In the genomic region with DNA sequence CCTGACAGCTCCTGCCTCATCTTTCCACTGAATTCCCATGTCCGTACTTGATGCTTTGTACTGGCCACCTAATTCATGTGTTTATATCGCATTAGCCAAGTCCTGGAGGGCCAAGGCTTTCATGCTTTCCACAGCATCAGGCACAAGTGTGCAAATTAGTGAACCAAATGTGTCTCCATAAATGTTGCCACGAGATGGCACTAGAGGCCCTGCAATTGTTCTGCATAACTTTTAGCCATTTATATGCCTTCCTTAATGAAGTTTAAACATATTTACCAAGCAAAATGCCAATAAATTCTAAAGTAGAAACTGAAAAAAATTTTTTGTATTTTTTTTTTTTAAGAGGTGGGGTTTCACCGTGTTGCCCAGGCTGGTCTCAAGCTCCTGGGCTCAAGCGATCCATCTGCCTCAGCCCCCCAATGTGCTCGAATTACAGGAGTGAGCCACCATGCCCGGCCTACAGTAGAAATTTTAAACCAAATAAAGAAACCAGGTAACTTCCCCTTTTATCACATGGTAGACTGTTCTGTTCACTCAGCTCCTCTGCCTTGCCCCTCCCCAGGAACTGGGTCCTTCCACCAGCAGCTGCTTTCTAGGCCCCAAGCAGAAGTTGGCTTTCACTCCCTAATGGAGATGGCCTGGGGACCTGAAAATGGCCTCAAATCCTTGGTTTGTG, we compare ENCODE assay signal across 8 cellular contexts. TPM values are rescaled to one million over a fixed set of nuclear protein-coding genes. Genes with fewer than 3 reads are reported as not detected.
DNase-seq lines count a peak whose midpoint lies in the region; ATAC-seq and TF ChIP-seq lines count a peak whose summit lies in the region.

No MANE protein-coding gene starts in this region.

- H3K27me3 Mint-ChIP-seq in activated naive CD4-positive, alpha-beta T cell treated with anti-CD3 and anti-CD28 coated beads, Interleukin-2, amount 10 ng/mL, durations not matched to agents 7 days and 5 days: no peaks in the 10 kb centered on the region

- peak; percentile 53 to 86 (median 76) for TF ChIP-seq CTCF in Peyer's patch (IDR thresholded peaks at IDR 0.05)

- intact Hi-C loops in head of caudate nucleus (cut with DNase I): loop anchor here (5.0 kb wide), 1 partner anchor 454 kb away; a partner anchor contains a TSS

- CTCF ChIA-PET in activated naive CD4-positive, alpha-beta T cell treated with anti-CD3 and anti-CD28 coated beads, Interleukin-2, amount 10 ng/mL, durations not matched to agents 7 days and 5 days (lab: Charles Lee): interaction anchor here (0.6 to 3.9 kb wide), 30 partner anchors 10 to 467 kb away, joined by 3 to 39 read pairs (median 5); a partner anchor contains a TSS

- H3K4me3 ChIP-seq in Peyer's patch: no peak overlapping the region

- H3K36me3 ChIP-seq in Peyer's patch: peaks cover 0 to 23% (median 0%) of the 10 kb centered on the region in 3 donors

- no peaks in the 10 kb centered on the region for H3K9me3 ChIP-seq in Peyer's patch

- no peak overlapping the region for H3K27ac Mint-ChIP-seq in activated naive CD4-positive, alpha-beta T cell treated with anti-CD3 and anti-CD28 coated beads, Interleukin-2, amount 10 ng/mL, durations not matched to agents 7 days and 5 days

- H3K4me3 Mint-ChIP-seq in activated naive CD4-positive, alpha-beta T cell treated with anti-CD3 and anti-CD28 coated beads, Interleukin-2, amount 10 ng/mL, durations not matched to agents 7 days and 5 days: no peak overlapping the region

- peaks cover 8% of the 10 kb centered on the region for H3K36me3 Mint-ChIP-seq in activated naive CD4-positive, alpha-beta T cell treated with anti-CD3 and anti-CD28 coated beads, Interleukin-2, amount 10 ng/mL, durations not matched to agents 7 days and 5 days

- ATAC-seq in HG03175 (IDR thresholded peaks at IDR 0.05; ENCODE audit: unreplicated experiment) (peak; percentile 55), GM19328 (IDR thresholded peaks at IDR 0.05; ENCODE audit: unreplicated experiment) (no peak), GM19455 (IDR thresholded peaks at IDR 0.05; ENCODE audit: unreplicated experiment) (no peak)

- no peaks in the 10 kb centered on the region for H3K4me1 ChIP-seq in Peyer's patch

- peak overlapping the region in 1 of 4 donors; percentile 63 for H3K27ac ChIP-seq in Peyer's patch

- TF ChIP-seq POLR2A in Peyer's patch (IDR thresholded peaks at IDR 0.05): no peak

- no peaks in the 10 kb centered on the region for H3K9me3 Mint-ChIP-seq in activated naive CD4-positive, alpha-beta T cell treated with anti-CD3 and anti-CD28 coated beads, Interleukin-2, amount 10 ng/mL, durations not matched to agents 7 days and 5 days

- no peaks in the 10 kb centered on the region for H3K4me1 Mint-ChIP-seq in activated naive CD4-positive, alpha-beta T cell treated with anti-CD3 and anti-CD28 coated beads, Interleukin-2, amount 10 ng/mL, durations not matched to agents 7 days and 5 days

- H3K27me3 ChIP-seq in Peyer's patch: no peaks in the 10 kb centered on the region

- peak; percentile 5 for DNase-seq in DMS114 treated with DMSO at 0.1 percent for 48 hours (lab: John Stamatoyannopoulos, UW; ENCODE audit: unreplicated experiment)
- DNase-seq in Peyer's patch: peak in 2 of 3 donors; percentile 69 to 89
- peak; percentile 72 for DNase-seq in activated naive CD4-positive, alpha-beta T cell treated with anti-CD3 and anti-CD28 coated beads, Interleukin-2, amount 10 ng/mL, durations not matched to agents 7 days and 5 days
- peak in 38 of 42 donors; percentile 10 to 90 (median 74) for DNase-seq in head of caudate nucleus
- DNase-seq in renal cortical epithelial cell (ENCODE audit: low read depth): peak; percentile 50

RNA-seq across cellular contexts. Expression of a gene that starts 20.8 kb away (rescaled TPM):
- total RNA-seq in Peyer's patch (10 to 100 TPM; 16.1 to 45.4 (median 28.2) TPM), renal cortical epithelial cell (1.6 and 4.8 TPM in 2 replicates)

RNA-seq across cellular contexts. Expression of a gene that starts 49.0 kb away (rescaled TPM):
- total RNA-seq in Peyer's patch (10 to 100 TPM; 43.7 to 83.9 (median 52.4) TPM), renal cortical epithelial cell (44.1 and 84.4 TPM in 2 replicates)

RNA-seq across cellular contexts. Expression of a gene that starts 49.5 kb away (rescaled TPM):
- 10 to 100 TPM; 19.8 to 25.2 (median 24.1) TPM for total RNA-seq in Peyer's patch
- total RNA-seq in renal cortical epithelial cell: 8.5 and 10.5 TPM in 2 replicates

Comparison
In these comparisons a context has a peak if more than half of its experiments do, and no peak if none do; other contexts are left out.
1. DNase-seq: peak in every context shown above with its lines; median percentile 79 in Peyer's patch; 74 in head of caudate nucleus; 72 in activated naive CD4-positive, alpha-beta T cell treated with anti-CD3 and anti-CD28 coated beads, Interleukin-2, amount 10 ng/mL, durations not matched to agents 7 days and 5 days; 50 in renal cortical epithelial cell; 5 in DMS114 treated with DMSO at 0.1 percent for 48 hours.